8 cellular contexts compared by ENCODE assay signal in the genomic region with DNA sequence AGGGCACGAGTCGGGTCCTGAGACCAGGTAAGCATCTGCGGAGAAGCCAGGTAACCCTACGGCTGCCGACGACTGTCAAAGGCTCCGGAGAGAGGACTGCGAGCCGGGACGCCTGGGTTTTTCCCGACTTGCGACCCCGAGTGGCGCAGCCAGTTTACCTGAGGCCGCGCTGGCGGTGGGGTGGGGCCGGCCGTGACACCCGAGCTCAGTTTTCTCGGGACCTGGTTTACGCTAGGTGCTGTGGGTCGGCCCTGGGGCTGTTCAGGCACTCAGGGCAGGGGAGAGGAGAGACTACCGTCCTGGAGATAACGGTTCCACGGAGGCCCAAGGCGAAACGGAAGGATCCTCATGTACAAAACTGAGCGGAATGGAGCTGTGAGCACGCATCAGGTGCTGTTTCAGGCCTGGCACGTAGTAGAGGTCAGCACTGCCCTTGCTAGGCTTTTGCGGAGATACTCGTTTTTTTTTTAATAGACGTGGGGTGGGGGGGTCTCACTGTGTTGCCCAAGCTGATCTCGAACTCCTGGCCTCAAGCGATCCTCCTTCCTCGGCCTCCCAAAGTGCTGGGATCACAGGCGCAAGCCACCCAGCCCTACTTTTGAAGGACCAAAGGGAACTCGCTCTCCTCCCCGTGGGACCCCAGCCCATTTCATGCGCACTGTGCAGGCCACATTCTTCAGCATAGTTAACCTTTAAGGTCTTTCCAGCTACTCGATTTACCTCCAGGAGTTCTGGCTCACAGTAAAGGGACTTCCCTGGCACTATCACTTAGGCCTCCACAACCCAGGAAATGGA. TPM values are rescaled to one million over a fixed set of nuclear protein-coding genes. Genes with fewer than 3 reads are reported as not detected.
DNase-seq lines count a peak whose midpoint lies in the region; ATAC-seq and TF ChIP-seq lines count a peak whose summit lies in the region.

No MANE protein-coding gene starts in this region.

- no peaks in the 10 kb centered on the region for H3K9me3 Mint-ChIP-seq in HFFc6
- no peaks in the 10 kb centered on the region for H3K9me3 Mint-ChIP-seq in natural killer cell treated with Interleukin-12 subunit alpha and Interleukin-12 subunit beta and Interleukin-15 and Interleukin-18, amount 100 ng/mL, for 72 hours

- H3K4me1 Mint-ChIP-seq in HFFc6 (ENCODE audit: low read depth) = peaks cover 45% of the 10 kb centered on the region
- peaks cover 33 to 42% of the 10 kb centered on the region in 2 donors for H3K4me1 Mint-ChIP-seq in natural killer cell treated with Interleukin-12 subunit alpha and Interleukin-12 subunit beta and Interleukin-15 and Interleukin-18, amount 100 ng/mL, for 72 hours (ENCODE audit: low read depth in 2 of 2)

- ATAC-seq in GM18499 (IDR thresholded peaks at IDR 0.05; ENCODE audit: insufficient read depth, unreplicated experiment) = peak; percentile 2
- peak; percentile 1 to 3 for ATAC-seq in natural killer cell treated with Interleukin-12 subunit alpha and Interleukin-12 subunit beta and Interleukin-15 and Interleukin-18, amount 100 ng/mL, for 72 hours

- no peaks in the 10 kb centered on the region for H3K27me3 ChIP-seq in effector memory CD4-positive, alpha-beta T cell (replicated peaks; ENCODE audit: control insufficient read depth, insufficient read depth, low read length, poor library complexity, severe bottlenecking)

- peaks cover 8% of the 10 kb centered on the region; the same call in 1 of the 2 replicates for H3K36me3 Mint-ChIP-seq in HFFc6 (ENCODE audit: low read depth)
- peaks cover 4% of the 10 kb centered on the region for H3K36me3 Mint-ChIP-seq in natural killer cell treated with Interleukin-12 subunit alpha and Interleukin-12 subunit beta and Interleukin-15 and Interleukin-18, amount 100 ng/mL, for 72 hours

- TF ChIP-seq CTCF in HFFc6 (IDR thresholded peaks at IDR 0.05) = no peak

- DNase-seq in HFFc6 (no peak), OCI-M1 (lab: John Stamatoyannopoulos, UW) (peak; percentile 66), NCI-H748 treated with DMSO at 0.1 percent for 48 hours (lab: John Stamatoyannopoulos, UW) (no peak), hepatic stellate cell (ENCODE audit: low spot score) (no peak), NCI-H187 treated with DMSO at 0.1 percent for 48 hours (lab: John Stamatoyannopoulos, UW) (no peak)
- no peak for DNase-seq in effector memory CD4-positive, alpha-beta T cell
- no peak for DNase-seq in natural killer cell treated with Interleukin-12 subunit alpha and Interleukin-12 subunit beta and Interleukin-15 and Interleukin-18, amount 100 ng/mL, for 72 hours (ENCODE audit: low spot score)

- H3K27ac ChIP-seq in effector memory CD4-positive, alpha-beta T cell (ENCODE audit: insufficient read depth, low read length, poor library complexity, severe bottlenecking) = peak overlapping the region; percentile 91

- H3K9me3 ChIP-seq in effector memory CD4-positive, alpha-beta T cell (ENCODE audit: control insufficient read depth, low read length) = no peaks in the 10 kb centered on the region

- peaks cover 11% of the 10 kb centered on the region; the same call in 1 of the 2 replicates for H3K27me3 Mint-ChIP-seq in HFFc6 (ENCODE audit: insufficient read depth)
- H3K27me3 Mint-ChIP-seq in natural killer cell treated with Interleukin-12 subunit alpha and Interleukin-12 subunit beta and Interleukin-15 and Interleukin-18, amount 100 ng/mL, for 72 hours = no peaks in the 10 kb centered on the region

- peak overlapping the region; percentile 90 for H3K27ac Mint-ChIP-seq in HFFc6
- H3K27ac Mint-ChIP-seq in natural killer cell treated with Interleukin-12 subunit alpha and Interleukin-12 subunit beta and Interleukin-15 and Interleukin-18, amount 100 ng/mL, for 72 hours = peak overlapping the region; percentile 97 to 100

- H3K4me3 Mint-ChIP-seq in HFFc6 = peak overlapping the region; percentile 98
- H3K4me3 Mint-ChIP-seq in natural killer cell treated with Interleukin-12 subunit alpha and Interleukin-12 subunit beta and Interleukin-15 and Interleukin-18, amount 100 ng/mL, for 72 hours = peak overlapping the region; percentile 100

- H3K4me3 ChIP-seq in effector memory CD4-positive, alpha-beta T cell (ENCODE audit: insufficient read depth, low read depth, low read length, poor library complexity, severe bottlenecking) = peak overlapping the region; percentile 76

- peaks cover 17% of the 10 kb centered on the region for H3K4me1 ChIP-seq in effector memory CD4-positive, alpha-beta T cell (ENCODE audit: control insufficient read depth, insufficient read depth, low read length, poor library complexity, severe bottlenecking)

- H3K36me3 ChIP-seq in effector memory CD4-positive, alpha-beta T cell (ENCODE audit: control insufficient read depth, insufficient read depth, low read length) = no peaks in the 10 kb centered on the region

RNA-seq across cellular contexts. Expression of gene MTRFR, which starts 0.5 kb away (rescaled TPM):
- 1 to 10 TPM; 7.8 to 9.1 (median 8.8) TPM for total RNA-seq in HFFc6 (2021; fragmentation: NEBNext Ultra II Directional; extraction: Animal tissue kit (Norgen Biotek cat#: 25700))
- total RNA-seq in natural killer cell treated with Interleukin-12 subunit alpha and Interleukin-12 subunit beta and Interleukin-15 and Interleukin-18, amount 100 ng/mL, for 72 hours = 10 to 100 TPM; 17.9 to 37.6 TPM

RNA-seq across cellular contexts. Expression of gene MPHOSPH9, which starts 0.8 kb away (rescaled TPM):
- total RNA-seq in HFFc6 (2021; fragmentation: NEBNext Ultra II Directional; extraction: Animal tissue kit (Norgen Biotek cat#: 25700)) = 10 to 100 TPM; 20.7 to 28.6 (median 24.4) TPM
- total RNA-seq in natural killer cell treated with Interleukin-12 subunit alpha and Interleukin-12 subunit beta and Interleukin-15 and Interleukin-18, amount 100 ng/mL, for 72 hours = 100 to 1,000 TPM in 1 of 2 donors, 10 to 100 TPM in 1; 50.1 to 117 TPM

RNA-seq across cellular contexts. Expression of gene CDK2AP1, which starts 38.0 kb away (rescaled TPM):
- total RNA-seq in HFFc6 (2021; fragmentation: NEBNext Ultra II Directional; extraction: Animal tissue kit (Norgen Biotek cat#: 25700)) = 100 to 1,000 TPM; 325 to 389 (median 363) TPM
- total RNA-seq in natural killer cell treated with Interleukin-12 subunit alpha and Interleukin-12 subunit beta and Interleukin-15 and Interleukin-18, amount 100 ng/mL, for 72 hours = 10 to 100 TPM; 22.4 to 32.0 TPM

Comparison
In these comparisons a context has a peak if more than half of its experiments do, and no peak if none do; other contexts are left out.
1. RNA of gene CDK2AP1, which starts 38.0 kb away (total RNA-seq): 325 to 389 TPM in HFFc6; 22.4 to 32.0 TPM in natural killer cell treated with Interleukin-12 subunit alpha and Interleukin-12 subunit beta and Interleukin-15 and Interleukin-18, amount 100 ng/mL, for 72 hours; every median in the first group is over 4 times any median in the second.